ENCODE assay signal across 18 cellular contexts in genomic region chr9:96079816-96080215, GRCh38.
DNase-seq lines count a peak whose midpoint lies in the region; ATAC-seq and TF ChIP-seq lines count a peak whose summit lies in the region.
"Had no signal": no experiment of that assay in that cellular context is flagged by ENCODE, and none has a peak within 500 bp of the region (broad histone marks: within the 10 kb centered on the region; RNA-seq: fewer than 3 reads in every experiment).

No MANE protein-coding gene starts in this region.

- H3K79me2 ChIP-seq in mammary epithelial cell (ENCODE audit: insufficient read depth, low read length), result no peaks in the 10 kb centered on the region

- intact Hi-C loops in left lung (cut with DNase I) (no loop called here), mammary epithelial cell (cut with micrococcal nuclease) (no loop called here)

- WGBS in gastroesophageal sphincter (ENCODE audit: low coverage in 1 of 2), 2 donors, result 38 to 40% methylated on average over 6 to 7 of the region's 7 CpGs
- WGBS in mammary epithelial cell (ENCODE audit: low coverage, missing lambda C conversion rate), result 82% methylated on average over 7 of the region's 7 CpGs

- dilution Hi-C loops in mammary epithelial cell (cut with HindIII; ENCODE audit: low sequenced_read_pairs), result no loop called here

- DNase-seq in SJCRH30, result peak in 1 of 2 experiments; percentile 47
- DNase-seq in left lung, result no peak
- no peak for DNase-seq in Peyer's patch
- DNase-seq in mammary epithelial cell, result no peak
- DNase-seq: CD4-positive, alpha-beta memory T cell; DMS153; GOT3; HCEC 1CT; NCI-H1417 treated with DMSO at 0.1 percent for 48 hours; NCI-H187; NCI-H446 treated with DMSO at 0.1 percent for 48 hours; NCI-H526 treated with DMSO at 0.1 percent for 48 hours; SHP77 treated with DMSO at 0.1 percent for 48 hours had no signal

- H3K9ac ChIP-seq in rectal smooth muscle tissue (ENCODE audit: low read length), result no peak overlapping the region
- no peak overlapping the region for H3K9ac ChIP-seq in mammary epithelial cell (ENCODE audit: insufficient read depth, low read length)
- H3K9ac ChIP-seq: BLaER1 had no signal

- no peaks in the 10 kb centered on the region for H4K20me1 ChIP-seq in mammary epithelial cell (ENCODE audit: insufficient read depth, low read length)
- H4K20me1 ChIP-seq: BLaER1 had no signal

- TF ChIP-seq EP300 in gastroesophageal sphincter (IDR thresholded peaks at IDR 0.05), result no peak

- H3K4me3 ChIP-seq in SJCRH30, result no peak overlapping the region
- H3K4me3 ChIP-seq in gastroesophageal sphincter, result no peak overlapping the region
- H3K4me3 ChIP-seq in rectal smooth muscle tissue (ENCODE audit: low read length), result no peak overlapping the region
- no peak overlapping the region for H3K4me3 ChIP-seq in left lung
- no peak overlapping the region for H3K4me3 ChIP-seq in Peyer's patch
- no peak overlapping the region for H3K4me3 ChIP-seq in mammary epithelial cell (replicated peaks in 1 of 3; ENCODE audit: insufficient read depth in 1 of 3, low read depth in 2 of 3, low read length in 3 of 3)
- H3K4me3 ChIP-seq: BLaER1, MG63 had no signal

- BruUV-seq in mammary epithelial cell (replicated peaks; lab: Mats Ljungman, UMichigan), result no TSS peak

- H3K4me2 ChIP-seq in mammary epithelial cell (ENCODE audit: insufficient read depth, low read depth, low read length), result no peak overlapping the region
- H3K4me2 ChIP-seq: BLaER1 had no signal

- peak; percentile 24 for ATAC-seq in gastroesophageal sphincter
- ATAC-seq in left lung, result no peak
- no peak for ATAC-seq in HG03469 (IDR thresholded peaks at IDR 0.05; ENCODE audit: unreplicated experiment)

- peaks cover 33% of the 10 kb centered on the region for H3K4me1 ChIP-seq in SJCRH30
- peaks cover 0 to 27% (median 6%) of the 10 kb centered on the region in 3 donors for H3K4me1 ChIP-seq in gastroesophageal sphincter
- H3K4me1 ChIP-seq in rectal smooth muscle tissue (ENCODE audit: control insufficient read depth, insufficient read depth, low read length), result peaks cover 12% of the 10 kb centered on the region
- H3K4me1 ChIP-seq in left lung, result peaks cover 0 to 4% of the 10 kb centered on the region in 2 donors
- no peaks in the 10 kb centered on the region for H3K4me1 ChIP-seq in Peyer's patch
- peaks cover 10% of the 10 kb centered on the region for H3K4me1 ChIP-seq in mammary epithelial cell (ENCODE audit: insufficient read depth, low read length)

- no peak overlapping the region for H2AFZ ChIP-seq in mammary epithelial cell (ENCODE audit: low read depth, low read length)

- TF ChIP-seq CTCF in gastroesophageal sphincter (IDR thresholded peaks at IDR 0.05) (no peak), left lung (IDR thresholded peaks at IDR 0.05) (no peak), Peyer's patch (IDR thresholded peaks at IDR 0.05) (no peak), mammary epithelial cell (conservative IDR thresholded peaks at IDR 0.05 in 1 of 2, IDR thresholded peaks at IDR 0.05 in 1 of 2; ENCODE audit: extremely low read depth in 1 of 2, insufficient read depth in 1 of 2, low read depth in 1 of 2, low read length in 2 of 2) (no peak)

- CTCF ChIA-PET in mammary epithelial cell (lab: Charles Lee; ENCODE audit: low non-redundant PET), result no interaction called here

- H3K27ac ChIP-seq in SJCRH30 (peak overlapping the region; percentile 4; the same call in 1 of the 2 replicates), gastroesophageal sphincter (peak overlapping the region; percentile 51 to 77 (median 64)), rectal smooth muscle tissue (ENCODE audit: low read depth, low read length) (peak overlapping the region; percentile 33), left lung (no peak overlapping the region), Peyer's patch (peak overlapping the region in 1 of 4 donors; percentile 48), mammary epithelial cell (ENCODE audit: insufficient read depth, low read depth, low read length) (no peak overlapping the region)
- H3K27ac ChIP-seq: BLaER1 had no signal

- H3K36me3 ChIP-seq in SJCRH30 (no peaks in the 10 kb centered on the region), gastroesophageal sphincter (no peaks in the 10 kb centered on the region), rectal smooth muscle tissue (ENCODE audit: control insufficient read depth, insufficient read depth, low read length) (no peaks in the 10 kb centered on the region), left lung (no peaks in the 10 kb centered on the region), Peyer's patch (no peaks in the 10 kb centered on the region), mammary epithelial cell (ENCODE audit: insufficient read depth, low read length) (no peaks in the 10 kb centered on the region)
- H3K36me3 ChIP-seq: BLaER1, MG63 had no signal

- no peak for TF ChIP-seq POLR2A in gastroesophageal sphincter (IDR thresholded peaks at IDR 0.05)
- no peak for TF ChIP-seq POLR2A in Peyer's patch (IDR thresholded peaks at IDR 0.05)

- H3K9me3 ChIP-seq in SJCRH30 (replicated peaks) (no peaks in the 10 kb centered on the region), gastroesophageal sphincter (no peaks in the 10 kb centered on the region), left lung (no peaks in the 10 kb centered on the region), Peyer's patch (no peaks in the 10 kb centered on the region), mammary epithelial cell (replicated peaks; ENCODE audit: insufficient read depth, low read length) (no peaks in the 10 kb centered on the region)
- H3K9me3 ChIP-seq: MG63 had no signal

- in situ Hi-C loops in mammary epithelial cell (cut with MboI; ENCODE audit: low sequenced_read_pairs in 2 of 2), result no loop called here

- no peaks in the 10 kb centered on the region for H3K27me3 ChIP-seq in SJCRH30
- no peaks in the 10 kb centered on the region for H3K27me3 ChIP-seq in gastroesophageal sphincter
- H3K27me3 ChIP-seq in rectal smooth muscle tissue (ENCODE audit: control insufficient read depth, insufficient read depth, low read length), result no peaks in the 10 kb centered on the region
- peaks cover 0 to 11% of the 10 kb centered on the region in 2 donors for H3K27me3 ChIP-seq in left lung
- no peaks in the 10 kb centered on the region for H3K27me3 ChIP-seq in Peyer's patch
- H3K27me3 ChIP-seq in mammary epithelial cell (ENCODE audit: insufficient read depth, low read length), result no peaks in the 10 kb centered on the region
- H3K27me3 ChIP-seq: BLaER1, MG63 had no signal

Comparison
In these comparisons a context has a peak if more than half of its experiments do, and no peak if none do; other contexts are left out.
1. H3K27ac ChIP-seq: peak in SJCRH30 (single experiment), gastroesophageal sphincter (4 of 4) and rectal smooth muscle tissue (single experiment); none in left lung (0 of 2) and mammary epithelial cell (single experiment).